8 cellular contexts compared by ENCODE assay signal in the genomic region with DNA sequence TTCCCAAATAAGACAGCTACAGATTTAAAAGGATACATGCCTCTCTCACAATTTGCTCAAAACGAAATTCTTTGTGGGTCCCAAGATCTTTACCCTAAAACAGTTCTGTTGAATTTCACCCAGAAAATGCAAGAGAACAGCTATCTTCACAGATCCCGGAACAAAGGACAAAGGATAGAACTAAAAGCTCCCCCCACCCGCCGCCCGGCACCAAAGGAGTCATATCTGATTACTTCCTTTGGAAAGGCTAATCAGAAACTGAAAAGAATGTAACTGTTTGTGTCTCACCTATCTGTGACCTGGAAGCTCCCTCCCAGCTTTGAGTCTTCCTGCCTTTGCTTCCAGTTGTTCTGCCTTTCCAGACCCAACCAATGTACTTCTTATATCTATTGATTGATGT.
DNase-seq lines count a peak whose midpoint lies in the region; ATAC-seq, FAIRE-seq and TF ChIP-seq lines count a peak whose summit lies in the region.
"Not testable (repeated sequence)": the region's sequence is repeated elsewhere in the genome, so short reads cannot be mapped to it uniquely, and the experiment has no call there.

No MANE protein-coding gene starts in this region.

- not testable (repeated sequence) for H3K9me2 ChIP-seq in GM23338 (ENCODE audit: insufficient read depth)

- not testable (repeated sequence) for H3K9me1 ChIP-seq in K562 (ENCODE audit: control insufficient read depth, insufficient read depth, low read length)

- not testable (repeated sequence) for TF ChIP-seq POLR2A in K562 (conservative IDR thresholded peaks at IDR 0.05); transverse colon (IDR thresholded peaks at IDR 0.05)

- in situ Hi-C loops in K562 (cut with MboI); transverse colon (cut with MboI; ENCODE audit: low pct_ligation_motif_present in 1 of 4, low pct_unique_long_range_greater_than_20kb in 1 of 4, low sequenced_read_pairs in 3 of 4): not testable (repeated sequence)

- CTCF ChIA-PET in K562 (lab: Yijun Ruan, JAX; ENCODE audit: low intra/inter-chr PET ratio), result not testable (repeated sequence)

- intact Hi-C loops in K562 (cut with micrococcal nuclease); dendritic cell treated with granulocyte-macrophage colony-stimulating factor and Interleukin-4, amounts not matched to agents 40 ng/mL and 50 ng/mL, for 4 days (cut with micrococcal nuclease); right cardiac atrium (cut with DNase I); transverse colon (cut with DNase I; ENCODE audit: low total_unique reads): not testable (repeated sequence)

- H3K27me3 ChIP-seq in GM23338 (ENCODE audit: insufficient read depth); K562 (ENCODE audit: control insufficient read depth in 2 of 2, insufficient read depth in 2 of 2, low read length in 2 of 2); endodermal cell (ENCODE audit: control insufficient read depth, insufficient read depth, low read length, poor library complexity, severe bottlenecking); right cardiac atrium (ENCODE audit: control insufficient read depth, insufficient read depth); transverse colon: not testable (repeated sequence)

- ATAC-seq in GM23338, result peak; percentile 54; the same call in 2 of the 3 replicates
- peak; percentile 55; the same call in 2 of the 3 replicates for ATAC-seq in K562
- ATAC-seq in right cardiac atrium, result peak in 1 of 2 donors; percentile 72

- not testable (repeated sequence) for H3K4me1 ChIP-seq in GM23338 (ENCODE audit: insufficient read depth); K562 (replicated peaks in 1 of 2; ENCODE audit: control insufficient read depth in 2 of 2, insufficient read depth in 2 of 2, low read length in 2 of 2); endodermal cell (ENCODE audit: control insufficient read depth, insufficient read depth, low read length); right cardiac atrium (ENCODE audit: control insufficient read depth, insufficient read depth, low read length); transverse colon

- H3F3A ChIP-seq in GM23338 (replicated peaks; ENCODE audit: low read depth), result not testable (repeated sequence)

- not testable (repeated sequence) for H4K20me1 ChIP-seq in GM23338 (replicated peaks; ENCODE audit: insufficient read depth); K562 (replicated peaks; ENCODE audit: control insufficient read depth, insufficient read depth, low read length)

- TF ChIP-seq RAD21 in K562 (CRISPR knock-in tag; conservative IDR thresholded peaks at IDR 0.05 in 1 of 2, IDR thresholded peaks at IDR 0.05 in 1 of 2), result not testable (repeated sequence)

- not testable (repeated sequence) for H3K27me3 Mint-ChIP-seq in GM23338 (ENCODE audit: insufficient read depth, low read depth, poor library complexity); dendritic cell treated with granulocyte-macrophage colony-stimulating factor and Interleukin-4, amounts not matched to agents 40 ng/mL and 50 ng/mL, for 4 days; endodermal cell (ENCODE audit: insufficient read depth); mesothelial cell of epicardium (ENCODE audit: low read depth); nephron progenitor cell (ENCODE audit: low read depth, poor library complexity)

- H3K4me1 Mint-ChIP-seq in GM23338, result not testable (repeated sequence)
- H3K4me1 Mint-ChIP-seq in dendritic cell treated with granulocyte-macrophage colony-stimulating factor and Interleukin-4, amounts not matched to agents 40 ng/mL and 50 ng/mL, for 4 days (ENCODE audit: low read depth), result peaks cover 22% of the 10 kb centered on the region
- peaks cover 17% of the 10 kb centered on the region for H3K4me1 Mint-ChIP-seq in endodermal cell
- peaks cover 23% of the 10 kb centered on the region for H3K4me1 Mint-ChIP-seq in mesothelial cell of epicardium
- H3K4me1 Mint-ChIP-seq in nephron progenitor cell, result peaks cover 23% of the 10 kb centered on the region

- TF ChIP-seq EP300 in K562 (IDR thresholded peaks at IDR 0.05; ENCODE audit: low read length); transverse colon (IDR thresholded peaks at IDR 0.05; ENCODE audit: low read depth): not testable (repeated sequence)

- not testable (repeated sequence) for H3K9me3 ChIP-seq in K562 (replicated peaks; ENCODE audit: control insufficient read depth, insufficient read depth, low read depth, low read length); endodermal cell (ENCODE audit: control insufficient read depth, low read length); right cardiac atrium (ENCODE audit: control insufficient read depth, low read length); transverse colon

- not testable (repeated sequence) for DNase-seq in GM23338 (ENCODE audit: low spot score); K562 (ENCODE audit: extremely low read depth in 1 of 4, low spot score in 3 of 4); endodermal cell; mesothelial cell of epicardium (ENCODE audit: low spot score in 2 of 2, unreplicated experiment in 2 of 2); nephron progenitor cell; transverse colon
- peak in 2 of 3 donors; percentile 24 to 67 for DNase-seq in right cardiac atrium

- H3K79me2 ChIP-seq in GM23338 (replicated peaks; ENCODE audit: insufficient read depth); K562 (ENCODE audit: control insufficient read depth, insufficient read depth, low read length): not testable (repeated sequence)

- H3K9ac ChIP-seq in K562 (ENCODE audit: insufficient read depth in 1 of 2, low read depth in 2 of 2, low read length in 2 of 2); endodermal cell (ENCODE audit: extremely low read depth, low read length, poor library complexity, severe bottlenecking): not testable (repeated sequence)

- H3K36me3 ChIP-seq in GM23338 (ENCODE audit: insufficient read depth); K562 (ENCODE audit: control insufficient read depth, insufficient read depth, low read length); endodermal cell (ENCODE audit: control insufficient read depth, insufficient read depth, low read length); transverse colon: not testable (repeated sequence)

- H3K27ac ChIP-seq in GM23338 (ENCODE audit: low read depth); K562 (ENCODE audit: extremely low read depth, low read depth, low read length); right cardiac atrium (ENCODE audit: low read length): not testable (repeated sequence)
- peak overlapping the region; percentile 57 for H3K27ac ChIP-seq in endodermal cell (ENCODE audit: low read depth, low read length)
- peak overlapping the region in 3 of 4 donors; percentile 64 to 78 (median 70) for H3K27ac ChIP-seq in transverse colon

- H3K9me3 Mint-ChIP-seq in GM23338; dendritic cell treated with granulocyte-macrophage colony-stimulating factor and Interleukin-4, amounts not matched to agents 40 ng/mL and 50 ng/mL, for 4 days; endodermal cell; mesothelial cell of epicardium; nephron progenitor cell: not testable (repeated sequence)

- H3K27ac Mint-ChIP-seq in GM23338, result not testable (repeated sequence)
- peak overlapping the region; percentile 9 for H3K27ac Mint-ChIP-seq in dendritic cell treated with granulocyte-macrophage colony-stimulating factor and Interleukin-4, amounts not matched to agents 40 ng/mL and 50 ng/mL, for 4 days
- peak overlapping the region; percentile 59 for H3K27ac Mint-ChIP-seq in endodermal cell
- H3K27ac Mint-ChIP-seq in mesothelial cell of epicardium, result peak overlapping the region; percentile 40
- peak overlapping the region; percentile 53 for H3K27ac Mint-ChIP-seq in nephron progenitor cell

- not testable (repeated sequence) for H3K4me3 ChIP-seq in GM23338; K562; endodermal cell (ENCODE audit: low read length); right cardiac atrium (ENCODE audit: low read length); transverse colon

- not testable (repeated sequence) for H2AFZ ChIP-seq in GM23338; K562 (ENCODE audit: low read depth, low read length)

- not testable (repeated sequence) for FAIRE-seq in K562 (lab: Jason Lieb, UNC)

- POLR2A ChIA-PET in K562 (lab: Yijun Ruan, JAX), result not testable (repeated sequence)

- not testable (repeated sequence) for TF ChIP-seq CTCF in GM23338 (conservative IDR thresholded peaks at IDR 0.05; ENCODE audit: low read depth in 2 of 2); K562 (IDR thresholded peaks at IDR 0.05 in 2 of 3, conservative IDR thresholded peaks at IDR 0.05 in 1 of 3; ENCODE audit: insufficient read depth in 2 of 3, low read depth in 1 of 3, low read length in 3 of 3); endodermal cell (conservative IDR thresholded peaks at IDR 0.05); mesothelial cell of epicardium (IDR thresholded peaks at IDR 0.05; ENCODE audit: unreplicated experiment); nephron progenitor cell (IDR thresholded peaks at IDR 0.05); transverse colon (IDR thresholded peaks at IDR 0.05)

- H3K4me3 Mint-ChIP-seq in GM23338; dendritic cell treated with granulocyte-macrophage colony-stimulating factor and Interleukin-4, amounts not matched to agents 40 ng/mL and 50 ng/mL, for 4 days; endodermal cell; mesothelial cell of epicardium; nephron progenitor cell: not testable (repeated sequence)

- H3K36me3 Mint-ChIP-seq in GM23338 (ENCODE audit: low read depth); dendritic cell treated with granulocyte-macrophage colony-stimulating factor and Interleukin-4, amounts not matched to agents 40 ng/mL and 50 ng/mL, for 4 days (ENCODE audit: low read depth); endodermal cell (ENCODE audit: low read depth); mesothelial cell of epicardium; nephron progenitor cell (ENCODE audit: low read depth): not testable (repeated sequence)

- WGBS in K562 (ENCODE audit: insufficient coverage, low coverage, missing lambda C conversion rate), result 7% methylated on average over 5 of the region's 5 CpGs
- 36% methylated on average over 5 of the region's 5 CpGs; no CpG with 5 or more reads in 1 of the 2 experiments for WGBS in endodermal cell (ENCODE audit: insufficient coverage in 1 of 2, insufficient read length in 1 of 2), 2 experiments
- WGBS in right cardiac atrium, result 72% methylated on average over 5 of the region's 5 CpGs
- WGBS in transverse colon (ENCODE audit: low coverage in 1 of 2), 2 donors, result 47% methylated on average over 5 of the region's 5 CpGs; no CpG with 5 or more reads in 1 of the 2 donors

- H3K4me2 ChIP-seq in GM23338; K562 (ENCODE audit: insufficient read depth, low read length): not testable (repeated sequence)

- BruUV-seq in K562 (replicated peaks; lab: Mats Ljungman, UMichigan), result not testable (repeated sequence)
